8 cellular contexts compared by ENCODE assay signal in the genomic region with DNA sequence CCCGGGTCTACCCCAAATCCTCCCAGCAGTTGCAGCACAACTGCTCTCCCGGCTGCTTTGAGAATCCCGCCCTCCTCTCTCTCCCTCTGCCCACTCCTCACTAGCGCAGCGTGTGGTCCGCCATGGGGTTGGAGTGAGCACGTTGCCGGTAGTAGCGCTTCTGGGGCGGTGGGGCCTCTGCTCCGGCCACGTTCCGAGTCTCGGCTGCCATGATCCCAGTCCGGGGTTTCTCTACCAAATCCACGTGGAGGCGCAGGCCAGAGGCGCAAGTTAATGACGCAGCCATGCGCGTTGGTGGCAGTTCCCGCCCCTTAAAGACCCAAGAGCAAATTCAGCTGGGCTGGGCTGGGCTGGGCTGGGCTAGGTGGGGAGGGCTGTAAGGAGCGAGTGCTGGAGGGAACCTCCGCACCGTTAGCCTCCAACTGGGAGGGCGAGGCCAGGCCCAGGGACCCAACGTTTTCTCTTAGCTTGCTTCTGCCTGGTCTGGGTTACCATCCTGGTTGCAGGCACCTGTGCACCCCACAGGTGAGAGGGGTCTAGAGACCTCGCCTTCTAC. TPM values are rescaled to one million over a fixed set of nuclear protein-coding genes. Genes with fewer than 3 reads are reported as not detected.
DNase-seq lines count a peak whose midpoint lies in the region; ATAC-seq and TF ChIP-seq lines count a peak whose summit lies in the region.

A gene (minus strand): TSS at position 233 of the 556 bp plus-strand sequence. CDS start 22 bp downstream, at position 211.

- H3K9me3 Mint-ChIP-seq in activated B cell treated with CpG ODN at 0.5 μM for 24 hours = no peaks in the 10 kb centered on the region

- peaks cover under 1% of the 10 kb centered on the region for H3K27me3 Mint-ChIP-seq in activated B cell treated with CpG ODN at 0.5 μM for 24 hours

- CTCF ChIA-PET in activated B cell treated with CpG ODN at 0.5 μM for 24 hours (lab: Charles Lee) = interaction anchor here (0.7 kb wide), 1 partner anchor 133 kb away, joined by 4 read pairs; no protein-coding TSS in a partner anchor

- in situ Hi-C loops in ACHN (cut with HindIII; ENCODE audit: low pct_ligation_motif_present, low pct_unique_long_range_greater_than_20kb, low sequenced_read_pairs) = no loop called here

- peak within 1 kb of the TSS; percentile 98 for H3K4me3 Mint-ChIP-seq in activated B cell treated with CpG ODN at 0.5 μM for 24 hours

- DNase-seq in ACHN = peak; percentile 100
- DNase-seq in NCI-H2196 treated with DMSO at 0.1 percent for 48 hours (lab: John Stamatoyannopoulos, UW; ENCODE audit: unreplicated experiment) = peak; percentile 89
- DNase-seq in activated B cell treated with CpG ODN at 0.5 μM for 24 hours = peak; percentile 81
- peak; percentile 45 to 98 (median 91) for DNase-seq in caudate nucleus (lab: John Stamatoyannopoulos, UW)
- DNase-seq in inferior parietal cortex (ENCODE audit: extremely low spot score) = peak; percentile 97
- DNase-seq in stimulated activated CD4-positive, alpha-beta T cell treated with anti-CD3 and anti-CD28 coated beads, Interleukin-12 subunit alpha, Interleukin-12 subunit beta, amount 100 ng/mL, for 24 hours (ENCODE audit: low read depth in 2 of 2) = peak; percentile 90 to 93

- peaks cover 31% of the 10 kb centered on the region for H3K36me3 Mint-ChIP-seq in activated B cell treated with CpG ODN at 0.5 μM for 24 hours (ENCODE audit: low read depth)

- POLR2A ChIA-PET in activated B cell treated with CpG ODN at 0.5 μM for 24 hours (lab: Charles Lee) = interaction anchor here (0.5 to 1.3 kb wide), 12 partner anchors 9 to 317 kb away, joined by 3 to 11 read pairs (median 4); a partner anchor contains a TSS

- no peak for TF ChIP-seq CTCF in activated B cell treated with CpG ODN at 0.5 μM for 24 hours (IDR thresholded peaks at IDR 0.05)

- H3K27ac Mint-ChIP-seq in activated B cell treated with CpG ODN at 0.5 μM for 24 hours = peak within 1 kb of the TSS; percentile 98

- ATAC-seq in GM18870 (IDR thresholded peaks at IDR 0.05; ENCODE audit: unreplicated experiment) (peak; percentile 71), HG03135 (IDR thresholded peaks at IDR 0.05; ENCODE audit: unreplicated experiment) (peak; percentile 77), activated B cell treated with CpG ODN at 0.5 μM for 24 hours (ENCODE audit: low read depth) (peak; percentile 91)

- intact Hi-C loops in activated B cell treated with CpG ODN at 0.5 μM for 24 hours (cut with micrococcal nuclease) = loop anchor here (1.0 kb wide), 4 partner anchors 10 to 28 kb away; a partner anchor contains a TSS

- H3K4me1 Mint-ChIP-seq in activated B cell treated with CpG ODN at 0.5 μM for 24 hours = peaks cover 19% of the 10 kb centered on the region

- peak within 1 kb of the TSS; percentile 74 for H3K27ac ChIP-seq in caudate nucleus (ENCODE audit: low read depth, low read length)

RNA-seq across cellular contexts. Expression of the gene that starts here (rescaled TPM):
- total RNA-seq in activated B cell treated with CpG ODN at 0.5 μM for 24 hours = 32.2 and 40.7 TPM in 2 replicates

Comparison
In these comparisons a context has a peak if more than half of its experiments do, and no peak if none do; other contexts are left out.
1. Peak in every context shown above with its lines: DNase-seq, ATAC-seq and H3K27ac ChIP-seq.